ENCODE assay signal across 1 cellular context in the genomic region with DNA sequence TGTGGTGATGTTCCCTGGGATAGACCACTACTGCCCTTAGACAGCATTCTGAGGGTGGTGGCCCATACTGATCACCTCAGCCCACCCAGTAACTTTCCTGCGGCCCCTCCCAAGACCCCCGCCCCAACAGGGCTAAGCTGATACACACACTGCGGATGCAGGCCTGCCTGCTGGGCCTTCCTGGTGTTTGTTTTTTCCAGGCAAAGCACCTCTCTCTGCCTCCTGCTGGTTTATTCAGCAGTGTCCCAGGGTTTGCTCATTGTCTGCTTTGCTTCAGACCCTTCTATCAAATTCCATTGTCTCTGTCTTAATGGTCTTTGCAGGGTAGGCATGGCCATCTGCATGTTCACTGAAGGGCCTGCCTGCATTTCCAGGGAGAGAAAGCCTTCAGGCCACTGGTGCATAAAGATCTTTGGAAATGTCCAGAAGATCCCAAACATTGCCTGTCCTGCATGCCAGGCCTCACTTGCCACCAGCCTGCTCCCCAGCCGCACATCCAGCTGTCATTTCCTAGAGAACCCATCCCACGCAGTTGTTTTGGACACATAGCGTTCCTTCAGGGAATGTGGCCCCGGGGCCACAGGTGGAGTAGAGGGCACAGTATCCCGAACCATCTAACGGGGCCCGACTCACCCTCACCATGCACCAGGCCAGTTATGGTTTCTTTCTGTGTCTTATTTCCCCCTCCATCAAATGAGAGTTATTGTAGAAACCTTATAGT.
TF ChIP-seq lines count a peak whose summit lies in the region.

No MANE protein-coding gene starts in this region.

TF ChIP-seq in SK-N-SH treated with all-trans-retinoic acid at 6 μM for 48 hours, 23 proteins besides CTCF, POLR2A, EP300 and RAD21 (continued from another document):
- TF ChIP-seq, protein P1, sequence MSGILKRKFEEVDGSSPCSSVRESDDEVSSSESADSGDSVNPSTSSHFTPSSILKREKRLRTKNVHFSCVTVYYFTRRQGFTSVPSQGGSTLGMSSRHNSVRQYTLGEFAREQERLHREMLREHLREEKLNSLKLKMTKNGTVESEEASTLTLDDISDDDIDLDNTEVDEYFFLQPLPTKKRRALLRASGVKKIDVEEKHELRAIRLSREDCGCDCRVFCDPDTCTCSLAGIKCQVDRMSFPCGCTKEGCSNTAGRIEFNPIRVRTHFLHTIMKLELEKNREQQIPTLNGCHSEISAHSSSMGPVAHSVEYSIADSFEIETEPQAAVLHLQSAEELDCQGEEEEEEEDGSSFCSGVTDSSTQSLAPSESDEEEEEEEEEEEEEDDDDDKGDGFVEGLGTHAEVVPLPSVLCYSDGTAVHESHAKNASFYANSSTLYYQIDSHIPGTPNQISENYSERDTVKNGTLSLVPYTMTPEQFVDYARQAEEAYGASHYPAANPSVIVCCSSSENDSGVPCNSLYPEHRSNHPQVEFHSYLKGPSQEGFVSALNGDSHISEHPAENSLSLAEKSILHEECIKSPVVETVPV (CRISPR knock-in tag; IDR thresholded peaks at IDR 0.05) = no peak
- TF ChIP-seq, protein P2, sequence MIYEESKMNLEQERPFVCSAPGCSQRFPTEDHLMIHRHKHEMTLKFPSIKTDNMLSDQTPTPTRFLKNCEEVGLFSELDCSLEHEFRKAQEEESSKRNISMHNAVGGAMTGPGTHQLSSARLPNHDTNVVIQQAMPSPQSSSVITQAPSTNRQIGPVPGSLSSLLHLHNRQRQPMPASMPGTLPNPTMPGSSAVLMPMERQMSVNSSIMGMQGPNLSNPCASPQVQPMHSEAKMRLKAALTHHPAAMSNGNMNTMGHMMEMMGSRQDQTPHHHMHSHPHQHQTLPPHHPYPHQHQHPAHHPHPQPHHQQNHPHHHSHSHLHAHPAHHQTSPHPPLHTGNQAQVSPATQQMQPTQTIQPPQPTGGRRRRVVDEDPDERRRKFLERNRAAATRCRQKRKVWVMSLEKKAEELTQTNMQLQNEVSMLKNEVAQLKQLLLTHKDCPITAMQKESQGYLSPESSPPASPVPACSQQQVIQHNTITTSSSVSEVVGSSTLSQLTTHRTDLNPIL (CRISPR knock-in tag; IDR thresholded peaks at IDR 0.05; ENCODE audit: low read depth) = no peak
- TF ChIP-seq ZC3H10 (CRISPR knock-in tag; IDR thresholded peaks at IDR 0.05) (no peak), TSHZ2 (CRISPR knock-in tag; IDR thresholded peaks at IDR 0.05) (no peak), POU6F1 (CRISPR knock-in tag; IDR thresholded peaks at IDR 0.05; ENCODE audit: borderline replicate concordance, low read depth) (no peak), ARNTL (CRISPR knock-in tag; IDR thresholded peaks at IDR 0.05; ENCODE audit: borderline replicate concordance, low read depth) (no peak), PPARA (CRISPR knock-in tag; IDR thresholded peaks at IDR 0.05; ENCODE audit: borderline replicate concordance) (no peak), ZNF70 (CRISPR knock-in tag; IDR thresholded peaks at IDR 0.05) (no peak), ZNF565 (CRISPR knock-in tag; conservative IDR thresholded peaks at IDR 0.05; ENCODE audit: low read depth) (no peak)
